In the genomic region with DNA sequence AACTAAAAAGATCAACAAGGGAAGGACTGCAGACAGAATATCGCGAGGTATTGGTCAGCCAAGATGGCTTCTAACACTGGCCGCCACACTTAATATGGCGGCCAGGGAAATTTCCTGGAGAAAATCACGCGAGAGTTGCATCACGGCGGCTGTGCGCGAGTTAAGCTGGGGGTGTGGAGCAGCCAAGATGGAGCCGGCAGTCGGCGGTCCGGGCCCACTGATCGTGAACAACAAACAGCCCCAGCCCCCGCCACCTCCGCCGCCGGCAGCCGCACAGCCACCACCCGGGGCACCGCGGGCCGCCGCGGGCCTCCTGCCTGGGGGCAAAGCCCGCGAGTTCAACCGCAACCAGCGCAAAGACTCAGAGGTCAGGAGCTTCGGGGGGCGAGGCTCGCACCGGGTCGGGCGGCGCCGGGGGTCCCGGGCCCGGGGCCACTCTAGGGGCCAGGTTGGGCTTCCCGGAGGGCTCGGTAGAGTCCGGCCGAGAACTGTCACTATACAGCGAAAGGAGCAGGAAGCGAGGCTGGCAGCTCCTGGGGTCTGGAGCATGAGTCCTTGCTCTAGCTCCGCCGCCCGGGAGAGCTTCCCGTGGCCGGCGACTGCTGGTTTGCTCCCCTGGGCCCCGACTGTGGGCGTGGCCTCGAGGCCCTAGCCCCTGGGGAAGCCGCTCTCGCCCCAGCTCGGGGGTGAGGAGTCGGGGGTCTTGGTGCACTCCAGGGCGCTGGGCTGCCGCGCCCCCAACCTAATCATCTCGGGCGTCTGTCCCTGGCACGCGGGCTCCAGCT, we compare ENCODE assay signal across 1 cellular context.
A peak's percentile ranks its signal among the peaks of the same experiment; 100 is the strongest.
TF ChIP-seq lines count a peak whose summit lies in the region.

A gene with protein sequence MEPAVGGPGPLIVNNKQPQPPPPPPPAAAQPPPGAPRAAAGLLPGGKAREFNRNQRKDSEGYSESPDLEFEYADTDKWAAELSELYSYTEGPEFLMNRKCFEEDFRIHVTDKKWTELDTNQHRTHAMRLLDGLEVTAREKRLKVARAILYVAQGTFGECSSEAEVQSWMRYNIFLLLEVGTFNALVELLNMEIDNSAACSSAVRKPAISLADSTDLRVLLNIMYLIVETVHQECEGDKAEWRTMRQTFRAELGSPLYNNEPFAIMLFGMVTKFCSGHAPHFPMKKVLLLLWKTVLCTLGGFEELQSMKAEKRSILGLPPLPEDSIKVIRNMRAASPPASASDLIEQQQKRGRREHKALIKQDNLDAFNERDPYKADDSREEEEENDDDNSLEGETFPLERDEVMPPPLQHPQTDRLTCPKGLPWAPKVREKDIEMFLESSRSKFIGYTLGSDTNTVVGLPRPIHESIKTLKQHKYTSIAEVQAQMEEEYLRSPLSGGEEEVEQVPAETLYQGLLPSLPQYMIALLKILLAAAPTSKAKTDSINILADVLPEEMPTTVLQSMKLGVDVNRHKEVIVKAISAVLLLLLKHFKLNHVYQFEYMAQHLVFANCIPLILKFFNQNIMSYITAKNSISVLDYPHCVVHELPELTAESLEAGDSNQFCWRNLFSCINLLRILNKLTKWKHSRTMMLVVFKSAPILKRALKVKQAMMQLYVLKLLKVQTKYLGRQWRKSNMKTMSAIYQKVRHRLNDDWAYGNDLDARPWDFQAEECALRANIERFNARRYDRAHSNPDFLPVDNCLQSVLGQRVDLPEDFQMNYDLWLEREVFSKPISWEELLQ (plus strand): TSS at position 174 of the 785 bp plus-strand sequence. CDS start 14 bp downstream, at position 188.

TF ChIP-seq in HepG2, 621 proteins besides CTCF, POLR2A, EP300 and RAD21 (continued from another document):
- peak; percentile 55; the same call in 1 of the 2 replicates for TF ChIP-seq KDM2A (CRISPR knock-in tag; IDR thresholded peaks at IDR 0.05; ENCODE audit: borderline replicate concordance, low read depth)
- peak; percentile 76 for TF ChIP-seq ZNF607 (CRISPR knock-in tag; IDR thresholded peaks at IDR 0.05; ENCODE audit: borderline replicate concordance)
- TF ChIP-seq, protein P1, sequence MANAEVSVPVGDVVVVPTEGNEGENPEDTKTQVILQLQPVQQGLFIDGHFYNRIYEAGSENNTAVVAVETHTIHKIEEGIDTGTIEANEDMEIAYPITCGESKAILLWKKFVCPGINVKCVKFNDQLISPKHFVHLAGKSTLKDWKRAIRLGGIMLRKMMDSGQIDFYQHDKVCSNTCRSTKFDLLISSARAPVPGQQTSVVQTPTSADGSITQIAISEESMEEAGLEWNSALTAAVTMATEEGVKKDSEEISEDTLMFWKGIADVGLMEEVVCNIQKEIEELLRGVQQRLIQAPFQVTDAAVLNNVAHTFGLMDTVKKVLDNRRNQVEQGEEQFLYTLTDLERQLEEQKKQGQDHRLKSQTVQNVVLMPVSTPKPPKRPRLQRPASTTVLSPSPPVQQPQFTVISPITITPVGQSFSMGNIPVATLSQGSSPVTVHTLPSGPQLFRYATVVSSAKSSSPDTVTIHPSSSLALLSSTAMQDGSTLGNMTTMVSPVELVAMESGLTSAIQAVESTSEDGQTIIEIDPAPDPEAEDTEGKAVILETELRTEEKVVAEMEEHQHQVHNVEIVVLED (CRISPR knock-in tag; IDR thresholded peaks at IDR 0.05; ENCODE audit: borderline replicate concordance), result peak; percentile 80
- TF ChIP-seq, protein P2, sequence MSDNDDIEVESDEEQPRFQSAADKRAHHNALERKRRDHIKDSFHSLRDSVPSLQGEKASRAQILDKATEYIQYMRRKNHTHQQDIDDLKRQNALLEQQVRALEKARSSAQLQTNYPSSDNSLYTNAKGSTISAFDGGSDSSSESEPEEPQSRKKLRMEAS (IDR thresholded peaks at IDR 0.05), result 0 out of 2 replicates have a peak, but pooled peaks have one; percentile 14
- TF ChIP-seq, protein P3, sequence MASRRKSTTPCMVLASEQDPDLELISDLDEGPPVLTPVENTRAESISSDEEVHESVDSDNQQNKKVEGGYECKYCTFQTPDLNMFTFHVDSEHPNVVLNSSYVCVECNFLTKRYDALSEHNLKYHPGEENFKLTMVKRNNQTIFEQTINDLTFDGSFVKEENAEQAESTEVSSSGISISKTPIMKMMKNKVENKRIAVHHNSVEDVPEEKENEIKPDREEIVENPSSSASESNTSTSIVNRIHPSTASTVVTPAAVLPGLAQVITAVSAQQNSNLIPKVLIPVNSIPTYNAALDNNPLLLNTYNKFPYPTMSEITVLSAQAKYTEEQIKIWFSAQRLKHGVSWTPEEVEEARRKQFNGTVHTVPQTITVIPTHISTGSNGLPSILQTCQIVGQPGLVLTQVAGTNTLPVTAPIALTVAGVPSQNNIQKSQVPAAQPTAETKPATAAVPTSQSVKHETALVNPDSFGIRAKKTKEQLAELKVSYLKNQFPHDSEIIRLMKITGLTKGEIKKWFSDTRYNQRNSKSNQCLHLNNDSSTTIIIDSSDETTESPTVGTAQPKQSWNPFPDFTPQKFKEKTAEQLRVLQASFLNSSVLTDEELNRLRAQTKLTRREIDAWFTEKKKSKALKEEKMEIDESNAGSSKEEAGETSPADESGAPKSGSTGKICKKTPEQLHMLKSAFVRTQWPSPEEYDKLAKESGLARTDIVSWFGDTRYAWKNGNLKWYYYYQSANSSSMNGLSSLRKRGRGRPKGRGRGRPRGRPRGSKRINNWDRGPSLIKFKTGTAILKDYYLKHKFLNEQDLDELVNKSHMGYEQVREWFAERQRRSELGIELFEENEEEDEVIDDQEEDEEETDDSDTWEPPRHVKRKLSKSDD (CRISPR knock-in tag; IDR thresholded peaks at IDR 0.05; ENCODE audit: low read depth), result peak; percentile 86
- TF ChIP-seq RFXANK (CRISPR knock-in tag; IDR thresholded peaks at IDR 0.05), result no peak
- TF ChIP-seq, protein P4, sequence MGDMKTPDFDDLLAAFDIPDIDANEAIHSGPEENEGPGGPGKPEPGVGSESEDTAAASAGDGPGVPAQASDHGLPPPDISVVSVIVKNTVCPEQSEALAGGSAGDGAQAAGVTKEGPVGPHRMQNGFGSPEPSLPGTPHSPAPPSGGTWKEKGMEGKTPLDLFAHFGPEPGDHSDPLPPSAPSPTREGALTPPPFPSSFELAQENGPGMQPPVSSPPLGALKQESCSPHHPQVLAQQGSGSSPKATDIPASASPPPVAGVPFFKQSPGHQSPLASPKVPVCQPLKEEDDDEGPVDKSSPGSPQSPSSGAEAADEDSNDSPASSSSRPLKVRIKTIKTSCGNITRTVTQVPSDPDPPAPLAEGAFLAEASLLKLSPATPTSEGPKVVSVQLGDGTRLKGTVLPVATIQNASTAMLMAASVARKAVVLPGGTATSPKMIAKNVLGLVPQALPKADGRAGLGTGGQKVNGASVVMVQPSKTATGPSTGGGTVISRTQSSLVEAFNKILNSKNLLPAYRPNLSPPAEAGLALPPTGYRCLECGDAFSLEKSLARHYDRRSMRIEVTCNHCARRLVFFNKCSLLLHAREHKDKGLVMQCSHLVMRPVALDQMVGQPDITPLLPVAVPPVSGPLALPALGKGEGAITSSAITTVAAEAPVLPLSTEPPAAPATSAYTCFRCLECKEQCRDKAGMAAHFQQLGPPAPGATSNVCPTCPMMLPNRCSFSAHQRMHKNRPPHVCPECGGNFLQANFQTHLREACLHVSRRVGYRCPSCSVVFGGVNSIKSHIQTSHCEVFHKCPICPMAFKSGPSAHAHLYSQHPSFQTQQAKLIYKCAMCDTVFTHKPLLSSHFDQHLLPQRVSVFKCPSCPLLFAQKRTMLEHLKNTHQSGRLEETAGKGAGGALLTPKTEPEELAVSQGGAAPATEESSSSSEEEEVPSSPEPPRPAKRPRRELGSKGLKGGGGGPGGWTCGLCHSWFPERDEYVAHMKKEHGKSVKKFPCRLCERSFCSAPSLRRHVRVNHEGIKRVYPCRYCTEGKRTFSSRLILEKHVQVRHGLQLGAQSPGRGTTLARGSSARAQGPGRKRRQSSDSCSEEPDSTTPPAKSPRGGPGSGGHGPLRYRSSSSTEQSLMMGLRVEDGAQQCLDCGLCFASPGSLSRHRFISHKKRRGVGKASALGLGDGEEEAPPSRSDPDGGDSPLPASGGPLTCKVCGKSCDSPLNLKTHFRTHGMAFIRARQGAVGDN (CRISPR knock-in tag; IDR thresholded peaks at IDR 0.05), result peak; percentile 82
- TF ChIP-seq RBM22 (optimal IDR thresholded peaks at IDR 0.05; ENCODE audit: low read length), result peak; percentile 11
- TF ChIP-seq JUND (CRISPR knock-in tag; IDR thresholded peaks at IDR 0.05), result no peak
- no peak; the same call in 1 of the 2 replicates for TF ChIP-seq ATF7-NPFF (CRISPR knock-in tag; IDR thresholded peaks at IDR 0.05; ENCODE audit: low read depth)
- peak; percentile 95 for TF ChIP-seq ZNF501 (CRISPR knock-in tag; IDR thresholded peaks at IDR 0.05)
- TF ChIP-seq ARID2 (CRISPR knock-in tag; IDR thresholded peaks at IDR 0.05; ENCODE audit: borderline replicate concordance), result no peak
- no peak; the same call in 1 of the 2 replicates for TF ChIP-seq MXD4 (CRISPR knock-in tag; IDR thresholded peaks at IDR 0.05)
- TF ChIP-seq TAF1 (CRISPR knock-in tag; IDR thresholded peaks at IDR 0.05), result peak; percentile 73
- 0 out of 2 replicates have a peak, but pooled peaks have one; percentile 7 for TF ChIP-seq KDM4B (CRISPR knock-in tag; IDR thresholded peaks at IDR 0.05)
- peak; percentile 34; the same call in 1 of the 2 replicates for TF ChIP-seq ZNF891 (CRISPR knock-in tag; IDR thresholded peaks at IDR 0.05)
- peak; percentile 83 for TF ChIP-seq SAFB2 (CRISPR knock-in tag; IDR thresholded peaks at IDR 0.05; ENCODE audit: borderline replicate concordance, low read depth)
- TF ChIP-seq, protein P5, sequence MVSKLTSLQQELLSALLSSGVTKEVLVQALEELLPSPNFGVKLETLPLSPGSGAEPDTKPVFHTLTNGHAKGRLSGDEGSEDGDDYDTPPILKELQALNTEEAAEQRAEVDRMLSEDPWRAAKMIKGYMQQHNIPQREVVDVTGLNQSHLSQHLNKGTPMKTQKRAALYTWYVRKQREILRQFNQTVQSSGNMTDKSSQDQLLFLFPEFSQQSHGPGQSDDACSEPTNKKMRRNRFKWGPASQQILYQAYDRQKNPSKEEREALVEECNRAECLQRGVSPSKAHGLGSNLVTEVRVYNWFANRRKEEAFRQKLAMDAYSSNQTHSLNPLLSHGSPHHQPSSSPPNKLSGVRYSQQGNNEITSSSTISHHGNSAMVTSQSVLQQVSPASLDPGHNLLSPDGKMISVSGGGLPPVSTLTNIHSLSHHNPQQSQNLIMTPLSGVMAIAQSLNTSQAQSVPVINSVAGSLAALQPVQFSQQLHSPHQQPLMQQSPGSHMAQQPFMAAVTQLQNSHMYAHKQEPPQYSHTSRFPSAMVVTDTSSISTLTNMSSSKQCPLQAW (CRISPR knock-in tag; IDR thresholded peaks at IDR 0.05), result peak; percentile 46; the same call in 1 of the 2 replicates
- no peak for TF ChIP-seq ZNF83 (CRISPR knock-in tag; IDR thresholded peaks at IDR 0.05; ENCODE audit: borderline replicate concordance)
- TF ChIP-seq SMAD3 (CRISPR knock-in tag; IDR thresholded peaks at IDR 0.05), result peak; percentile 62; the same call in 1 of the 2 replicates
- TF ChIP-seq ZIK1 (CRISPR knock-in tag; IDR thresholded peaks at IDR 0.05; ENCODE audit: borderline replicate concordance, low read depth), result 0 out of 2 replicates have a peak, but pooled peaks have one; percentile 38
- TF ChIP-seq CEBPB (IDR thresholded peaks at IDR 0.05; ENCODE audit: borderline replicate concordance, low read depth, low read length), result peak; percentile 87; the same call in 1 of the 2 replicates
- peak; percentile 71 for TF ChIP-seq SRSF1 (optimal IDR thresholded peaks at IDR 0.05; ENCODE audit: low read depth, low read length)
- peak; percentile 28; the same call in 1 of the 2 replicates for TF ChIP-seq ZNF556 (CRISPR knock-in tag; IDR thresholded peaks at IDR 0.05; ENCODE audit: borderline replicate concordance)
- TF ChIP-seq, protein P6, sequence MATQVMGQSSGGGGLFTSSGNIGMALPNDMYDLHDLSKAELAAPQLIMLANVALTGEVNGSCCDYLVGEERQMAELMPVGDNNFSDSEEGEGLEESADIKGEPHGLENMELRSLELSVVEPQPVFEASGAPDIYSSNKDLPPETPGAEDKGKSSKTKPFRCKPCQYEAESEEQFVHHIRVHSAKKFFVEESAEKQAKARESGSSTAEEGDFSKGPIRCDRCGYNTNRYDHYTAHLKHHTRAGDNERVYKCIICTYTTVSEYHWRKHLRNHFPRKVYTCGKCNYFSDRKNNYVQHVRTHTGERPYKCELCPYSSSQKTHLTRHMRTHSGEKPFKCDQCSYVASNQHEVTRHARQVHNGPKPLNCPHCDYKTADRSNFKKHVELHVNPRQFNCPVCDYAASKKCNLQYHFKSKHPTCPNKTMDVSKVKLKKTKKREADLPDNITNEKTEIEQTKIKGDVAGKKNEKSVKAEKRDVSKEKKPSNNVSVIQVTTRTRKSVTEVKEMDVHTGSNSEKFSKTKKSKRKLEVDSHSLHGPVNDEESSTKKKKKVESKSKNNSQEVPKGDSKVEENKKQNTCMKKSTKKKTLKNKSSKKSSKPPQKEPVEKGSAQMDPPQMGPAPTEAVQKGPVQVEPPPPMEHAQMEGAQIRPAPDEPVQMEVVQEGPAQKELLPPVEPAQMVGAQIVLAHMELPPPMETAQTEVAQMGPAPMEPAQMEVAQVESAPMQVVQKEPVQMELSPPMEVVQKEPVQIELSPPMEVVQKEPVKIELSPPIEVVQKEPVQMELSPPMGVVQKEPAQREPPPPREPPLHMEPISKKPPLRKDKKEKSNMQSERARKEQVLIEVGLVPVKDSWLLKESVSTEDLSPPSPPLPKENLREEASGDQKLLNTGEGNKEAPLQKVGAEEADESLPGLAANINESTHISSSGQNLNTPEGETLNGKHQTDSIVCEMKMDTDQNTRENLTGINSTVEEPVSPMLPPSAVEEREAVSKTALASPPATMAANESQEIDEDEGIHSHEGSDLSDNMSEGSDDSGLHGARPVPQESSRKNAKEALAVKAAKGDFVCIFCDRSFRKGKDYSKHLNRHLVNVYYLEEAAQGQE (IDR thresholded peaks at IDR 0.05; ENCODE audit: borderline replicate concordance in 1 of 2, low read depth in 1 of 2, low read length in 2 of 2), result peak in 1 of 2 experiments; percentile 24; a peak in 1 of 4 replicates
TF ChIP-seq in HepG2: peak in this region for 179.
